Comparison of ENCODE assay signal across 17 cellular contexts in the genomic region with DNA sequence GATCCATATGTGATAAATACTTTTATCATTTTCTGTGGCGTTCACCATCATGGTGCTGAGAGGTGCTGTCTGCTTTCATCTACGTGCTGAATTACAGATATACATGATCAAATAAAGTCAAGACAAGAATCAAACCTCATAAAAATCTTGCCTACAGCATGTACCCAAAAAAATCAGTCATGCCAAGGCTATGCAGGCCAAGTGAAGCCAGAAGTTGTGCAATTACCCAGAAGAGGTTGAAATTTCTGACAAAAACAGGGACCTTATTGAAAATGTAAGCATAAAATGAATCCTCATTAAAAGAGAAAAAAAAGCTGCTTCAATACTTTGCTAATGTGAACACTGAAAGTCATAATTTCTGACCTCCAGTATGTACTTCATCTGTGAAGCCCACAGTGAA. TPM values are rescaled to one million over a fixed set of nuclear protein-coding genes. Genes with fewer than 3 reads are reported as not detected.
DNase-seq lines count a peak whose midpoint lies in the region; ATAC-seq and TF ChIP-seq lines count a peak whose summit lies in the region.
"Had no signal": no experiment of that assay in that cellular context is flagged by ENCODE, and none has a peak within 500 bp of the region (broad histone marks: within the 10 kb centered on the region; RNA-seq: fewer than 3 reads in every experiment).

No MANE protein-coding gene starts in this region.

- no peaks in the 10 kb centered on the region for H3K36me3 ChIP-seq in adipocyte (ENCODE audit: control insufficient read depth, insufficient read depth, low read length, severe bottlenecking)
- H3K36me3 ChIP-seq in Karpas-422 (ENCODE audit: insufficient read depth, low read length) = no peaks in the 10 kb centered on the region
- no peaks in the 10 kb centered on the region for H3K36me3 ChIP-seq in right lobe of liver

- H3K4me2 ChIP-seq in Karpas-422 (ENCODE audit: low read depth, low read length, poor library complexity, severe bottlenecking) = no peak overlapping the region

- no peak overlapping the region for H2AFZ ChIP-seq in Karpas-422 (ENCODE audit: low read length)

- 94% methylated on average over 2 of the region's 2 CpGs for WGBS in right lobe of liver (ENCODE audit: insufficient coverage, low coverage, low lambda C conversion rate, missing lambda C conversion rate)

- DNase-seq in EH (ENCODE audit: low read depth) = peak; percentile 4
- DNase-seq in adipocyte (ENCODE audit: low read depth) = peak; percentile 70
- peak; percentile 44 for DNase-seq in fibroblast of the aortic adventitia (ENCODE audit: low read depth)
- DNase-seq in stimulated activated naive B cell treated with anti-CD40 and anti-IgM and Interleukin-4, amounts not matched to agents 10 μg/mL and 1 μg/mL and 100 μg/mL, for 72 hours = no peak
- DNase-seq in Karpas-422 = no peak
- DNase-seq in activated naive CD4-positive, alpha-beta T cell treated with anti-CD3 and anti-CD28 coated beads, Interleukin-2, amount 10 ng/mL, durations not matched to agents 7 days and 5 days = no peak
- no peak for DNase-seq in right lobe of liver
- DNase-seq: CD8-positive, alpha-beta T cell; COR-L47; DMS153; DMS79 treated with DMSO at 0.1 percent for 48 hours; GDM1; GOT3; H9 had no signal

- H4K20me1 ChIP-seq in Karpas-422 (ENCODE audit: insufficient read depth, low read depth, low read length) = no peaks in the 10 kb centered on the region

- no peaks in the 10 kb centered on the region for H3K9me2 ChIP-seq in Karpas-422 (replicated peaks; ENCODE audit: insufficient read depth, low read length)

- H3K4me1 ChIP-seq in adipocyte (ENCODE audit: control insufficient read depth, insufficient read depth, low read length) = peaks cover 26% of the 10 kb centered on the region
- peaks cover 12% of the 10 kb centered on the region for H3K4me1 ChIP-seq in Karpas-422 (ENCODE audit: low read length)
- no peaks in the 10 kb centered on the region for H3K4me1 ChIP-seq in right lobe of liver

- no peaks in the 10 kb centered on the region for H3K27me3 Mint-ChIP-seq in stimulated activated naive B cell treated with anti-CD40 and anti-IgM and Interleukin-4, amounts not matched to agents 10 μg/mL and 1 μg/mL and 100 μg/mL, for 72 hours
- H3K27me3 Mint-ChIP-seq in activated naive CD4-positive, alpha-beta T cell treated with anti-CD3 and anti-CD28 coated beads, Interleukin-2, amount 10 ng/mL, durations not matched to agents 7 days and 5 days = peaks cover 4% of the 10 kb centered on the region
- H3K27me3 Mint-ChIP-seq: IgD-negative memory B cell had no signal

- TF ChIP-seq POLR2A in right lobe of liver (IDR thresholded peaks at IDR 0.05) = no peak

- TF ChIP-seq CTCF in fibroblast of the aortic adventitia (IDR thresholded peaks at IDR 0.05; ENCODE audit: insufficient read depth, low read length) = no peak
- TF ChIP-seq CTCF in right lobe of liver (IDR thresholded peaks at IDR 0.05) = no peak

- H3K4me3 Mint-ChIP-seq in stimulated activated naive B cell treated with anti-CD40 and anti-IgM and Interleukin-4, amounts not matched to agents 10 μg/mL and 1 μg/mL and 100 μg/mL, for 72 hours = no peak overlapping the region
- H3K4me3 Mint-ChIP-seq in activated naive CD4-positive, alpha-beta T cell treated with anti-CD3 and anti-CD28 coated beads, Interleukin-2, amount 10 ng/mL, durations not matched to agents 7 days and 5 days = no peak overlapping the region
- H3K4me3 Mint-ChIP-seq: CD14-positive monocyte; CD8-positive, alpha-beta T cell; H9; IgD-negative memory B cell had no signal

- peaks cover 33 to 45% of the 10 kb centered on the region in 2 donors for H3K4me1 Mint-ChIP-seq in stimulated activated naive B cell treated with anti-CD40 and anti-IgM and Interleukin-4, amounts not matched to agents 10 μg/mL and 1 μg/mL and 100 μg/mL, for 72 hours
- H3K4me1 Mint-ChIP-seq in activated naive CD4-positive, alpha-beta T cell treated with anti-CD3 and anti-CD28 coated beads, Interleukin-2, amount 10 ng/mL, durations not matched to agents 7 days and 5 days = no peaks in the 10 kb centered on the region

- CTCF ChIA-PET in activated naive CD4-positive, alpha-beta T cell treated with anti-CD3 and anti-CD28 coated beads, Interleukin-2, amount 10 ng/mL, durations not matched to agents 7 days and 5 days (lab: Charles Lee) = no interaction called here

- H3K79me2 ChIP-seq in Karpas-422 (ENCODE audit: low read length) = no peaks in the 10 kb centered on the region

- H3K9me3 ChIP-seq in adipocyte (ENCODE audit: control insufficient read depth, low read length) = no peaks in the 10 kb centered on the region
- H3K9me3 ChIP-seq in Karpas-422 (ENCODE audit: low read length) = no peaks in the 10 kb centered on the region
- H3K9me3 ChIP-seq in right lobe of liver = no peaks in the 10 kb centered on the region

- peak in 1 of 2 donors; percentile 41 for ATAC-seq in stimulated activated naive B cell treated with anti-CD40 and anti-IgM and Interleukin-4, amounts not matched to agents 10 μg/mL and 1 μg/mL and 100 μg/mL, for 72 hours (replicated peaks)
- no peak for ATAC-seq in GM21529 (IDR thresholded peaks at IDR 0.05; ENCODE audit: unreplicated experiment)
- no peak for ATAC-seq in right lobe of liver
- ATAC-seq: CD8-positive, alpha-beta T cell had no signal

- no peak overlapping the region for H3K27ac ChIP-seq in Karpas-422 (ENCODE audit: low read length)
- no peak overlapping the region for H3K27ac ChIP-seq in right lobe of liver

- H3K27me3 ChIP-seq in adipocyte (replicated peaks; ENCODE audit: control insufficient read depth, insufficient read depth, low read length) = no peaks in the 10 kb centered on the region
- no peaks in the 10 kb centered on the region for H3K27me3 ChIP-seq in Karpas-422 (ENCODE audit: low read length)
- no peaks in the 10 kb centered on the region for H3K27me3 ChIP-seq in right lobe of liver

- no peak overlapping the region for H3K9ac ChIP-seq in adipocyte (ENCODE audit: low read length)
- H3K9ac ChIP-seq in Karpas-422 (ENCODE audit: low read length) = no peak overlapping the region

- peaks cover 0 to 2% of the 10 kb centered on the region in 2 donors for H3K9me3 Mint-ChIP-seq in stimulated activated naive B cell treated with anti-CD40 and anti-IgM and Interleukin-4, amounts not matched to agents 10 μg/mL and 1 μg/mL and 100 μg/mL, for 72 hours
- no peaks in the 10 kb centered on the region for H3K9me3 Mint-ChIP-seq in activated naive CD4-positive, alpha-beta T cell treated with anti-CD3 and anti-CD28 coated beads, Interleukin-2, amount 10 ng/mL, durations not matched to agents 7 days and 5 days
- H3K9me3 Mint-ChIP-seq: CD8-positive, alpha-beta T cell; H9; IgD-negative memory B cell had no signal

- H3K27ac Mint-ChIP-seq in stimulated activated naive B cell treated with anti-CD40 and anti-IgM and Interleukin-4, amounts not matched to agents 10 μg/mL and 1 μg/mL and 100 μg/mL, for 72 hours = peak overlapping the region; percentile 33
- H3K27ac Mint-ChIP-seq in activated naive CD4-positive, alpha-beta T cell treated with anti-CD3 and anti-CD28 coated beads, Interleukin-2, amount 10 ng/mL, durations not matched to agents 7 days and 5 days = no peak overlapping the region
- H3K27ac Mint-ChIP-seq: CD14-positive monocyte; CD8-positive, alpha-beta T cell; H9 had no signal

- H3K36me3 Mint-ChIP-seq in stimulated activated naive B cell treated with anti-CD40 and anti-IgM and Interleukin-4, amounts not matched to agents 10 μg/mL and 1 μg/mL and 100 μg/mL, for 72 hours = no peaks in the 10 kb centered on the region
- no peaks in the 10 kb centered on the region for H3K36me3 Mint-ChIP-seq in activated naive CD4-positive, alpha-beta T cell treated with anti-CD3 and anti-CD28 coated beads, Interleukin-2, amount 10 ng/mL, durations not matched to agents 7 days and 5 days
- H3K36me3 Mint-ChIP-seq: CD14-positive monocyte; CD8-positive, alpha-beta T cell had no signal

- intact Hi-C loops in right lobe of liver (cut with DNase I) = no loop called here

- H3K4me3 ChIP-seq in adipocyte (ENCODE audit: low read length) (no peak overlapping the region), fibroblast of the aortic adventitia (ENCODE audit: low read depth, low read length) (no peak overlapping the region), Karpas-422 (ENCODE audit: low read length) (no peak overlapping the region), right lobe of liver (no peak overlapping the region)

RNA-seq across cellular contexts. Expression of gene MEF2A, which starts 10.7 kb away (rescaled TPM):
- total RNA-seq in fibroblast of the aortic adventitia (ENCODE audit: low replicate concordance) (95.1 and 118 TPM in 2 replicates), right lobe of liver (10 to 100 TPM; 20.1 to 35.5 (median 25.4) TPM)
- total RNA-seq in Karpas-422 (2014; rRNA removed; shearing (Covaris generic); ENCODE audit: low replicate concordance) = 98.2 and 144 TPM in 2 replicates

Comparison
In these comparisons a context has a peak if more than half of its experiments do, and no peak if none do; other contexts are left out.
1. DNase-seq: peak in EH (single experiment), adipocyte (single experiment) and fibroblast of the aortic adventitia (single experiment); none in stimulated activated naive B cell treated with anti-CD40 and anti-IgM and Interleukin-4, amounts not matched to agents 10 μg/mL and 1 μg/mL and 100 μg/mL, for 72 hours (single experiment), Karpas-422 (single experiment), activated naive CD4-positive, alpha-beta T cell treated with anti-CD3 and anti-CD28 coated beads, Interleukin-2, amount 10 ng/mL, durations not matched to agents 7 days and 5 days (single experiment) and right lobe of liver (0 of 3).